23 cellular contexts compared by ENCODE assay signal in the genomic region with DNA sequence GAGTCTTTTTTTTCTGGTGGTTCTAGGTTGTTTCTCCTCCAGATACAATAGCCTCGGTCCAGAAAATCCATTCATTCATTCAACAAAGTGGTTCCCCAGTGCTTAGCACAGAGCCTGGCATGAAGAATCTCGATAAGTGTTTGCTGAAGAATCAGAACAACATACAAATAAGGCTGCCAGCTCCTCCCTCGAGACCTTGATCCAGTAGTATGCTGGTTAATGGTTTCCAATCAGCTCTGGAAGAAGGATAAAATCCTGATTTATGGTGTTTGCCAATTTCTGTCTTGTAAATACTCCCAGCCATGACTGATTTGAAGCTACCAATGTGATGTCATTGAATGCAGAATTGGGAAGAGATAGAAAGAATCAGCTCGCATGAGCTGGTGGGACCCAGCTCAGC. TPM values are rescaled to one million over a fixed set of nuclear protein-coding genes. Genes with fewer than 3 reads are reported as not detected.
"Had no signal": no experiment of that assay in that cellular context is flagged by ENCODE, and none has a peak within 500 bp of the region (broad histone marks: within the 10 kb centered on the region; RNA-seq: fewer than 3 reads in every experiment).

No MANE protein-coding gene starts in this region.

- H3K4me3 ChIP-seq: K562, SJSA1, SK-N-MC had no signal

- H3K9me3 ChIP-seq: SJSA1 had no signal

- H3K27ac ChIP-seq: HL-60, KMS-11, SJSA1, SK-N-MC had no signal

- ATAC-seq: K562 had no signal

- H3K4me1 ChIP-seq: SJSA1 had no signal

- H3K36me3 ChIP-seq: SJSA1 had no signal

- DNase-seq: Kasumi-1, MM.1S, NCI-H1092 treated with DMSO at 0.1 percent for 48 hours, NCI-H1436, NCI-H187, NCI-H2029, NCI-H2081 treated with DMSO at 0.1 percent for 48 hours, NCI-H2171, NCI-H226, NCI-H446, NCI-H510A, NCI-H524 treated with DMSO at 0.1 percent for 48 hours, NCI-H69, NCI-H774, Right ventricle myocardium superior, RPMI8226, SIG-M5 had no signal

RNA-seq across cellular contexts. Expression of a gene that starts 3.3 kb away (rescaled TPM):
- total RNA-seq: SJSA1 had no signal

RNA-seq across cellular contexts. Expression of a gene that starts 23.4 kb away (rescaled TPM):
- total RNA-seq: M059J, SJSA1 had no signal

RNA-seq across cellular contexts. Expression of a gene that starts 45.5 kb away (rescaled TPM):
- total RNA-seq: K562, SJSA1 had no signal
